8 cellular contexts compared by ENCODE assay signal in the genomic region with DNA sequence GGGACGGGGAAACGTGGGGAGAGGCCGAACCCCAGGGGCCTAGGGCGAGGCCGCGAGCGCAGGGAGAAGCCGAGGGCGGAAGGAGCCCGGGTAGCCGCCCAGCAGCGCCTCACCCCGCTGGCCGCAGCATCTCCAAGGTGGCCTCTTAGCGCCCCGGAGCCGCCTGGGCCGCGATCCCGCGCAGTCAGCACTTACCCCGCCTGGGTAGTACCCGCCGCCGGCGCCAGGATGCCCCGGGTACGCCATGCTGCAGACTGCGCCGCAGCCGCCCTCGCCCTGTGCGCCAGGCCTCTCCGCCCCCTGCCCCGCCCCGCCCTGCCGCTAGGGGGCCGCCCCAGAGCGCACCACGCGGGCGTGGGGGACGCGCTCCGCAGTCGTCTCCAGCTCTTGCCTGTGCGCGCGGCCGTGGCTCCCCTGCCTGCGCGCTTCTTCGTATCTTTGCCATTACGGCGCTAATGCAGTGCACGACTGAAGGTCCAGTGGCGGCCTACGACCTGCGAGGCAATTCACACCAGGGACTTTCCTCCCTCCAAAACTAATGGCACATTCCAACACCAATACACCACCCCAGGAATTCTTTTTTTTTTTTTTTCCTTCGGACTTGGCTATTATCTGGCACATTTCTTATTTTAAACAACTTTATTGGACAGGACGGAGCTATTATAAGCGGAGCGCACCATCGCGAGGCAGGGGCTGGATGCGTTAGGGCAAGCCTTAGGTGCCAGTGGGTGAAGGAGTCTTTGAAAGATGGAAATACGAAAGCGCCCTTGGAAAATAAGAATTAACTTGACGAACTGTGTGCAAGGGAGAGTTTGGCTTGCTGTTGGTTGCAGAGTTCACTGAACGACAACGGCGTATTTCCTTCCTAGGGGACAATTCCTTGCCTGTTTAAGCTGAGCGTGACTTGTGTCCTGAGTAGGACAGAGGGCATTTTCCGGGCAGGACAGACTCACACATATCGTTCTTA.
DNase-seq lines count a peak whose midpoint lies in the region; ATAC-seq and TF ChIP-seq lines count a peak whose summit lies in the region.

Gene SRI (minus strand): TSS at position 258 of the 967 bp plus-strand sequence. CDS start 12 bp downstream, at position 246.

- POLR2A ChIA-PET in AG04449 (lab: Yijun Ruan, JAX) = interaction anchor here (0.7 kb wide), 1 partner anchor 103 kb away, joined by 3 read pairs; no protein-coding TSS in a partner anchor

- peak within 1 kb of the TSS; percentile 89 for H3K4me3 ChIP-seq in AG04449 (ENCODE audit: low read depth, low read length)

- CTCF ChIA-PET in AG04449 (lab: Yijun Ruan, JAX) = interaction anchor here (0.8 to 1.5 kb wide), 9 partner anchors 9 to 28 kb away, joined by 3 to 6 read pairs (median 3); no protein-coding TSS in a partner anchor

- in situ Hi-C loops in T47D (cut with HindIII; ENCODE audit: low pct_unique_long_range_greater_than_20kb, low sequenced_read_pairs) = no loop called here

- DNase-seq in AG04449 (ENCODE audit: low read depth, low spot score) = no peak
- DNase-seq in NCI-H2171 (lab: John Stamatoyannopoulos, UW) = peak; percentile 81
- peak; percentile 51 to 87 for DNase-seq in T47D (ENCODE audit: low read depth in 1 of 2, low spot score in 1 of 2)
- DNase-seq in iPS-NIHi7 (ENCODE audit: extremely low spot score) = peak; percentile 92
- peak; percentile 63 for DNase-seq in smooth muscle cell of the brain vasculature (ENCODE audit: low read depth, low spot score)

- ATAC-seq in GM18858 (IDR thresholded peaks at IDR 0.05; ENCODE audit: unreplicated experiment) = peak; percentile 41
- ATAC-seq in HG03066 (IDR thresholded peaks at IDR 0.05; ENCODE audit: low read depth, unreplicated experiment) = peak; percentile 49

- peak within 1 kb of the TSS; percentile 94 for H3K27ac ChIP-seq in VCaP

- TF ChIP-seq CTCF in AG04449 (IDR thresholded peaks at IDR 0.05; ENCODE audit: insufficient read depth, low read length, missing control alignments) (peak; percentile 74), VCaP (conservative IDR thresholded peaks at IDR 0.05) (peak; percentile 90)
